In genomic region chr10:99285846-99286245, GRCh38 we compare ENCODE assay signal across 1 cellular context.
TF ChIP-seq lines count a peak whose summit lies in the region.

No MANE protein-coding gene starts in this region.

TF ChIP-seq in IMR-90, 13 proteins besides CTCF, POLR2A, EP300 and RAD21 (continued from another document):
- TF ChIP-seq, protein P1, sequence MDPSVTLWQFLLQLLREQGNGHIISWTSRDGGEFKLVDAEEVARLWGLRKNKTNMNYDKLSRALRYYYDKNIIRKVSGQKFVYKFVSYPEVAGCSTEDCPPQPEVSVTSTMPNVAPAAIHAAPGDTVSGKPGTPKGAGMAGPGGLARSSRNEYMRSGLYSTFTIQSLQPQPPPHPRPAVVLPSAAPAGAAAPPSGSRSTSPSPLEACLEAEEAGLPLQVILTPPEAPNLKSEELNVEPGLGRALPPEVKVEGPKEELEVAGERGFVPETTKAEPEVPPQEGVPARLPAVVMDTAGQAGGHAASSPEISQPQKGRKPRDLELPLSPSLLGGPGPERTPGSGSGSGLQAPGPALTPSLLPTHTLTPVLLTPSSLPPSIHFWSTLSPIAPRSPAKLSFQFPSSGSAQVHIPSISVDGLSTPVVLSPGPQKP (IDR thresholded peaks at IDR 0.05; ENCODE audit: borderline replicate concordance, low read depth, low read length) = no peak
- TF ChIP-seq MAZ (IDR thresholded peaks at IDR 0.05; ENCODE audit: borderline replicate concordance, low read depth, low read length) = no peak
- no peak for TF ChIP-seq CEBPB (IDR thresholded peaks at IDR 0.05; ENCODE audit: low read depth, low read length)
- TF ChIP-seq CHD1 (IDR thresholded peaks at IDR 0.05; ENCODE audit: low read depth, low read length) = no peak
- no peak for TF ChIP-seq NFE2L2 (IDR thresholded peaks at IDR 0.05; ENCODE audit: low read depth, low read length)
